ENCODE assay signal across 1 cellular context in the genomic region with DNA sequence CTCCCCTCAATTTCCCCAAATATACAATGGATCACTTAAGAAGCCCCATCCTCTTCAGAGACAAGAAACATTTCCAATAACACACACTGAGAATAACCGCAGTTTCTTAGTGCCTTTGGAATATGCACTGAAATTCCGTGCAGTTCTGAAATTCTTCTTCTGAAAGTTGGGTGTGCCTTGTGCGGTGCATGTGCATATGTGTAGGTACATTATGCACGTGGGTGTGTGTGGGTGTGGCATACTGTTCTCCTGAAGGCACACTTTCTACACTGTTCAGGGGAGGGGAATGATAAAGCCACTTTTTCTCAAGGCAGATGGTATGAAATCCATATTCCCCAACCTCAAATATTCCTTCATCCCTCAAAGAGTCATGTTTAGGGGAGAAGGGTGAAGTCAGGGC.
TF ChIP-seq lines count a peak whose summit lies in the region.

No MANE protein-coding gene starts in this region.

TF ChIP-seq in GM23338, 12 proteins besides CTCF, POLR2A, EP300 and RAD21 (continued from another document):
- TF ChIP-seq, protein P1, sequence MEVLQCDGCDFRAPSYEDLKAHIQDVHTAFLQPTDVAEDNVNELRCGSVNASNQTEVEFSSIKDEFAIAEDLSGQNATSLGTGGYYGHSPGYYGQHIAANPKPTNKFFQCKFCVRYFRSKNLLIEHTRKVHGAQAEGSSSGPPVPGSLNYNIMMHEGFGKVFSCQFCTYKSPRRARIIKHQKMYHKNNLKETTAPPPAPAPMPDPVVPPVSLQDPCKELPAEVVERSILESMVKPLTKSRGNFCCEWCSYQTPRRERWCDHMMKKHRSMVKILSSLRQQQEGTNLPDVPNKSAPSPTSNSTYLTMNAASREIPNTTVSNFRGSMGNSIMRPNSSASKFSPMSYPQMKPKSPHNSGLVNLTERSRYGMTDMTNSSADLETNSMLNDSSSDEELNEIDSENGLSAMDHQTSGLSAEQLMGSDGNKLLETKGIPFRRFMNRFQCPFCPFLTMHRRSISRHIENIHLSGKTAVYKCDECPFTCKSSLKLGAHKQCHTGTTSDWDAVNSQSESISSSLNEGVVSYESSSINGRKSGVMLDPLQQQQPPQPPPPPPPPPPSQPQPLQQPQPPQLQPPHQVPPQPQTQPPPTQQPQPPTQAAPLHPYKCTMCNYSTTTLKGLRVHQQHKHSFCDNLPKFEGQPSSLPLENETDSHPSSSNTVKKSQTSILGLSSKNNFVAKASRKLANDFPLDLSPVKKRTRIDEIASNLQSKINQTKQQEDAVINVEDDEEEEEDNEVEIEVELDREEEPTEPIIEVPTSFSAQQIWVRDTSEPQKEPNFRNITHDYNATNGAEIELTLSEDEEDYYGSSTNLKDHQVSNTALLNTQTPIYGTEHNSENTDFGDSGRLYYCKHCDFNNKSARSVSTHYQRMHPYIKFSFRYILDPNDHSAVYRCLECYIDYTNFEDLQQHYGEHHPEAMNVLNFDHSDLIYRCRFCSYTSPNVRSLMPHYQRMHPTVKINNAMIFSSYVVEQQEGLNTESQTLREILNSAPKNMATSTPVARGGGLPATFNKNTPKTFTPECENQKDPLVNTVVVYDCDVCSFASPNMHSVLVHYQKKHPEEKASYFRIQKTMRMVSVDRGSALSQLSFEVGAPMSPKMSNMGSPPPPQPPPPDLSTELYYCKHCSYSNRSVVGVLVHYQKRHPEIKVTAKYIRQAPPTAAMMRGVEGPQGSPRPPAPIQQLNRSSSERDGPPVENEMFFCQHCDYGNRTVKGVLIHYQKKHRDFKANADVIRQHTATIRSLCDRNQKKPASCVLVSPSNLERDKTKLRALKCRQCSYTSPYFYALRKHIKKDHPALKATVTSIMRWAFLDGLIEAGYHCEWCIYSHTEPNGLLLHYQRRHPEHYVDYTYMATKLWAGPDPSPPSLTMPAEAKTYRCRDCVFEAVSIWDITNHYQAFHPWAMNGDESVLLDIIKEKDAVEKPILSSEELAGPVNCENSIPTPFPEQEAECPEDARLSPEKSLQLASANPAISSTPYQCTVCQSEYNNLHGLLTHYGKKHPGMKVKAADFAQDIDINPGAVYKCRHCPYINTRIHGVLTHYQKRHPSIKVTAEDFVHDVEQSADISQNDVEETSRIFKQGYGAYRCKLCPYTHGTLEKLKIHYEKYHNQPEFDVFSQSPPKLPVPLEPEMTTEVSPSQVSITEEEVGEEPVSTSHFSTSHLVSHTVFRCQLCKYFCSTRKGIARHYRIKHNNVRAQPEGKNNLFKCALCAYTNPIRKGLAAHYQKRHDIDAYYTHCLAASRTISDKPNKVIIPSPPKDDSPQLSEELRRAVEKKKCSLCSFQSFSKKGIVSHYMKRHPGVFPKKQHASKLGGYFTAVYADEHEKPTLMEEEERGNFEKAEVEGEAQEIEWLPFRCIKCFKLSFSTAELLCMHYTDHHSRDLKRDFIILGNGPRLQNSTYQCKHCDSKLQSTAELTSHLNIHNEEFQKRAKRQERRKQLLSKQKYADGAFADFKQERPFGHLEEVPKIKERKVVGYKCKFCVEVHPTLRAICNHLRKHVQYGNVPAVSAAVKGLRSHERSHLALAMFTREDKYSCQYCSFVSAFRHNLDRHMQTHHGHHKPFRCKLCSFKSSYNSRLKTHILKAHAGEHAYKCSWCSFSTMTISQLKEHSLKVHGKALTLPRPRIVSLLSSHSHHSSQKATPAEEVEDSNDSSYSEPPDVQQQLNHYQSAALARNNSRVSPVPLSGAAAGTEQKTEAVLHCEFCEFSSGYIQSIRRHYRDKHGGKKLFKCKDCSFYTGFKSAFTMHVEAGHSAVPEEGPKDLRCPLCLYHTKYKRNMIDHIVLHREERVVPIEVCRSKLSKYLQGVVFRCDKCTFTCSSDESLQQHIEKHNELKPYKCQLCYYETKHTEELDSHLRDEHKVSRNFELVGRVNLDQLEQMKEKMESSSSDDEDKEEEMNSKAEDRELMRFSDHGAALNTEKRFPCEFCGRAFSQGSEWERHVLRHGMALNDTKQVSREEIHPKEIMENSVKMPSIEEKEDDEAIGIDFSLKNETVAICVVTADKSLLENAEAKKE (CRISPR knock-in tag; IDR thresholded peaks at IDR 0.05), result no peak
- no peak for TF ChIP-seq EZH2 (IDR thresholded peaks at IDR 0.05; ENCODE audit: low read depth, unreplicated experiment)
- TF ChIP-seq POLR2AphosphoS5 (IDR thresholded peaks at IDR 0.05; ENCODE audit: low read depth), result no peak
- TF ChIP-seq ZNF331 (CRISPR knock-in tag; IDR thresholded peaks at IDR 0.05; ENCODE audit: low read depth), result no peak
- TF ChIP-seq ZNF114 (CRISPR knock-in tag; IDR thresholded peaks at IDR 0.05), result no peak
